ENCODE assay signal across 19 cellular contexts in the genomic region with DNA sequence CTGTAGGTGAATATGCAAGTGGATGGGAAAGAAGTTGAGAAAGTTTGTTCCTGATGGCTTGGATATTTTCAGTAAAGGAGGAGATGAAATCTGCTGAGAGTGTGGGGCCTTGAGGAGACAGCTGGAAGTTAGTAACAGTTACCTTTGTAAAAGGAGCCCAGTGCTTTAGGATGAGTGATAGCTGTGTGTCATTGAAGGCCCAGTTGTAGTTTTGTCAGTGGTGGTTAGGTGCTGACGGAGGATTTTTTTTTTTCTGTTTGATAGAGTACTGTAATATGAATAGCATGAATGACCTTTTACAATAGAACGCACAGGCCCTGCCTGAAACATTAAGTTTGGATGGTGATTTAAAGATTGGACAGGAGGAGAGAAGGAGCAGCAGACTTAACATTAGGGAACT. TPM values are rescaled to one million over a fixed set of nuclear protein-coding genes. Genes with fewer than 3 reads are reported as not detected.
DNase-seq lines count a peak whose midpoint lies in the region; ATAC-seq, FAIRE-seq and TF ChIP-seq lines count a peak whose summit lies in the region.
"Had no signal": no experiment of that assay in that cellular context is flagged by ENCODE, and none has a peak within 500 bp of the region (broad histone marks: within the 10 kb centered on the region; RNA-seq: fewer than 3 reads in every experiment).

No MANE protein-coding gene starts in this region.

- H3K4me2 ChIP-seq in Karpas-422 (ENCODE audit: low read depth, low read length, poor library complexity, severe bottlenecking) (peak overlapping the region; percentile 52), astrocyte (ENCODE audit: low read length) (no peak overlapping the region)
- H3K4me2 ChIP-seq: GM23338 had no signal

- no peak overlapping the region; the same call in 1 of the 2 replicates for H3K27ac ChIP-seq in Karpas-422 (ENCODE audit: low read length)
- no peak overlapping the region for H3K27ac ChIP-seq in astrocyte (ENCODE audit: low read depth, low read length)
- H3K27ac ChIP-seq in endodermal cell (ENCODE audit: low read depth, low read length): no peak overlapping the region
- H3K27ac ChIP-seq: HL-60 had no signal

- H3K4me3 Mint-ChIP-seq in astrocyte (ENCODE audit: unreplicated experiment): no peak overlapping the region
- H3K4me3 Mint-ChIP-seq in stimulated activated naive CD8-positive, alpha-beta T cell treated with anti-CD3 and anti-CD28 coated beads, Interleukin-15, amount 100 ng/mL, for 72 hours: no peak overlapping the region
- H3K4me3 Mint-ChIP-seq in activated T-helper 1 cell treated with anti-CD3 and anti-CD28 coated beads, Interleukin-12 subunit alpha, Interleukin-12 subunit beta, Interleukin-2, Interleukin-4 antibody, amounts not matched to agents 30 ng/mL and 10 ng/mL and 1 ng/mL, durations not matched to agents 14 hours and 24 hours and 36 hours: no peak overlapping the region
- no peak overlapping the region for H3K4me3 Mint-ChIP-seq in endodermal cell
- H3K4me3 Mint-ChIP-seq: GM23338 had no signal

- TF ChIP-seq CTCF in astrocyte (IDR thresholded peaks at IDR 0.05; ENCODE audit: insufficient read depth, low read depth, low read length) (no peak), endodermal cell (conservative IDR thresholded peaks at IDR 0.05) (no peak)

- H3K4me1 ChIP-seq in Karpas-422 (ENCODE audit: low read length): peaks cover 47% of the 10 kb centered on the region
- peaks cover 7% of the 10 kb centered on the region for H3K4me1 ChIP-seq in astrocyte (ENCODE audit: insufficient read depth, low read length)
- H3K4me1 ChIP-seq in endodermal cell (ENCODE audit: control insufficient read depth, insufficient read depth, low read length): no peaks in the 10 kb centered on the region

- intact Hi-C loops in activated T-helper 1 cell treated with anti-CD3 and anti-CD28 coated beads, Interleukin-12 subunit alpha, Interleukin-12 subunit beta, Interleukin-2, Interleukin-4 antibody, amounts not matched to agents 30 ng/mL and 10 ng/mL and 1 ng/mL, durations not matched to agents 14 hours and 24 hours and 36 hours (cut with micrococcal nuclease): no loop called here

- H3K4me3 ChIP-seq in Karpas-422 (ENCODE audit: low read length): no peak overlapping the region
- H3K4me3 ChIP-seq in astrocyte (ENCODE audit: insufficient read depth, low read depth, low read length): no peak overlapping the region
- no peak overlapping the region for H3K4me3 ChIP-seq in endodermal cell (ENCODE audit: low read length)
- H3K4me3 ChIP-seq: A549, GM23338 had no signal

- H3K27ac Mint-ChIP-seq in activated naive CD4-positive, alpha-beta T cell treated with anti-CD3 and anti-CD28 coated beads, Interleukin-2, amount 50 U/mL, for 72 hours: no peak overlapping the region
- H3K27ac Mint-ChIP-seq in astrocyte (ENCODE audit: unreplicated experiment) (no peak overlapping the region), endodermal cell (no peak overlapping the region)
- H3K27ac Mint-ChIP-seq in stimulated activated naive CD8-positive, alpha-beta T cell treated with anti-CD3 and anti-CD28 coated beads, Interleukin-15, amount 100 ng/mL, for 72 hours: no peak overlapping the region
- H3K27ac Mint-ChIP-seq in activated T-helper 1 cell treated with anti-CD3 and anti-CD28 coated beads, Interleukin-12 subunit alpha, Interleukin-12 subunit beta, Interleukin-2, Interleukin-4 antibody, amounts not matched to agents 30 ng/mL and 10 ng/mL and 1 ng/mL, durations not matched to agents 14 hours and 24 hours and 36 hours: no peak overlapping the region
- H3K27ac Mint-ChIP-seq: GM23338 had no signal

- H3K36me3 ChIP-seq in Karpas-422 (ENCODE audit: insufficient read depth, low read length): peaks cover 38% of the 10 kb centered on the region
- H3K36me3 ChIP-seq in astrocyte (ENCODE audit: insufficient read depth, low read length): no peaks in the 10 kb centered on the region
- H3K36me3 ChIP-seq in endodermal cell (ENCODE audit: control insufficient read depth, insufficient read depth, low read length): no peaks in the 10 kb centered on the region

- H3K9me3 ChIP-seq in Karpas-422 (ENCODE audit: low read length) (no peaks in the 10 kb centered on the region), astrocyte (ENCODE audit: insufficient read depth, low read depth, low read length) (no peaks in the 10 kb centered on the region), endodermal cell (ENCODE audit: control insufficient read depth, low read length) (no peaks in the 10 kb centered on the region)
- H3K9me3 ChIP-seq: A549 had no signal

- WGBS in endodermal cell (ENCODE audit: insufficient coverage in 1 of 2, insufficient read length in 1 of 2), 2 experiments: 94 to 97% methylated on average over 2 of the region's 2 CpGs

- H3K9me2 ChIP-seq in Karpas-422 (replicated peaks; ENCODE audit: insufficient read depth, low read length): no peaks in the 10 kb centered on the region

- H3K36me3 Mint-ChIP-seq in activated naive CD4-positive, alpha-beta T cell treated with anti-CD3 and anti-CD28 coated beads, Interleukin-2, amount 50 U/mL, for 72 hours: peaks cover 5 to 16% of the 10 kb centered on the region in 2 donors
- H3K36me3 Mint-ChIP-seq in astrocyte (ENCODE audit: low read depth, unreplicated experiment): no peaks in the 10 kb centered on the region
- H3K36me3 Mint-ChIP-seq in activated T-helper 1 cell treated with anti-CD3 and anti-CD28 coated beads, Interleukin-12 subunit alpha, Interleukin-12 subunit beta, Interleukin-2, Interleukin-4 antibody, amounts not matched to agents 30 ng/mL and 10 ng/mL and 1 ng/mL, durations not matched to agents 14 hours and 24 hours and 36 hours (ENCODE audit: low read depth): peaks cover 13% of the 10 kb centered on the region
- no peaks in the 10 kb centered on the region for H3K36me3 Mint-ChIP-seq in endodermal cell (ENCODE audit: low read depth)

- FAIRE-seq in astrocyte (lab: Jason Lieb, UNC): peak; percentile 17
- FAIRE-seq: A549, HTR-8/SVneo had no signal

- H3K4me1 Mint-ChIP-seq in astrocyte (ENCODE audit: low read depth, unreplicated experiment) (peaks cover 5% of the 10 kb centered on the region), endodermal cell (no peaks in the 10 kb centered on the region)
- H3K4me1 Mint-ChIP-seq in stimulated activated naive CD8-positive, alpha-beta T cell treated with anti-CD3 and anti-CD28 coated beads, Interleukin-15, amount 100 ng/mL, for 72 hours: peaks cover 14% of the 10 kb centered on the region
- peaks cover 17% of the 10 kb centered on the region for H3K4me1 Mint-ChIP-seq in activated T-helper 1 cell treated with anti-CD3 and anti-CD28 coated beads, Interleukin-12 subunit alpha, Interleukin-12 subunit beta, Interleukin-2, Interleukin-4 antibody, amounts not matched to agents 30 ng/mL and 10 ng/mL and 1 ng/mL, durations not matched to agents 14 hours and 24 hours and 36 hours (ENCODE audit: low read depth)
- H3K4me1 Mint-ChIP-seq: GM23338 had no signal

- no peaks in the 10 kb centered on the region for H3K27me3 Mint-ChIP-seq in astrocyte (ENCODE audit: low read depth, unreplicated experiment)
- no peaks in the 10 kb centered on the region for H3K27me3 Mint-ChIP-seq in stimulated activated naive CD8-positive, alpha-beta T cell treated with anti-CD3 and anti-CD28 coated beads, Interleukin-15, amount 100 ng/mL, for 72 hours
- no peaks in the 10 kb centered on the region for H3K27me3 Mint-ChIP-seq in activated T-helper 1 cell treated with anti-CD3 and anti-CD28 coated beads, Interleukin-12 subunit alpha, Interleukin-12 subunit beta, Interleukin-2, Interleukin-4 antibody, amounts not matched to agents 30 ng/mL and 10 ng/mL and 1 ng/mL, durations not matched to agents 14 hours and 24 hours and 36 hours (ENCODE audit: insufficient read depth)
- no peaks in the 10 kb centered on the region for H3K27me3 Mint-ChIP-seq in endodermal cell (ENCODE audit: insufficient read depth)

- H4K20me1 ChIP-seq in Karpas-422 (ENCODE audit: insufficient read depth, low read depth, low read length) (no peaks in the 10 kb centered on the region), astrocyte (ENCODE audit: insufficient read depth, low read length) (no peaks in the 10 kb centered on the region)

- no peak overlapping the region for H2AFZ ChIP-seq in Karpas-422 (ENCODE audit: low read length)
- no peak overlapping the region for H2AFZ ChIP-seq in astrocyte (ENCODE audit: low read depth, low read length)
- H2AFZ ChIP-seq: GM23338 had no signal

- H3K27me3 ChIP-seq in Karpas-422 (ENCODE audit: low read length): no peaks in the 10 kb centered on the region
- H3K27me3 ChIP-seq in astrocyte (ENCODE audit: insufficient read depth, low read length): no peaks in the 10 kb centered on the region
- H3K27me3 ChIP-seq in endodermal cell (ENCODE audit: control insufficient read depth, insufficient read depth, low read length, poor library complexity, severe bottlenecking): no peaks in the 10 kb centered on the region

- ATAC-seq in activated naive CD4-positive, alpha-beta T cell treated with anti-CD3 and anti-CD28 coated beads, Interleukin-2, amount 50 U/mL, for 72 hours: peak; percentile 45 to 82
- ATAC-seq in stimulated activated naive CD8-positive, alpha-beta T cell treated with anti-CD3 and anti-CD28 coated beads, Interleukin-15, amount 100 ng/mL, for 72 hours: peak; percentile 79
- ATAC-seq: A549, GM23338, HCT116 had no signal

- H3K9me3 Mint-ChIP-seq in activated naive CD4-positive, alpha-beta T cell treated with anti-CD3 and anti-CD28 coated beads, Interleukin-2, amount 50 U/mL, for 72 hours: no peaks in the 10 kb centered on the region
- no peaks in the 10 kb centered on the region for H3K9me3 Mint-ChIP-seq in astrocyte (ENCODE audit: unreplicated experiment)
- H3K9me3 Mint-ChIP-seq in stimulated activated naive CD8-positive, alpha-beta T cell treated with anti-CD3 and anti-CD28 coated beads, Interleukin-15, amount 100 ng/mL, for 72 hours: no peaks in the 10 kb centered on the region
- no peaks in the 10 kb centered on the region for H3K9me3 Mint-ChIP-seq in activated T-helper 1 cell treated with anti-CD3 and anti-CD28 coated beads, Interleukin-12 subunit alpha, Interleukin-12 subunit beta, Interleukin-2, Interleukin-4 antibody, amounts not matched to agents 30 ng/mL and 10 ng/mL and 1 ng/mL, durations not matched to agents 14 hours and 24 hours and 36 hours
- no peaks in the 10 kb centered on the region for H3K9me3 Mint-ChIP-seq in endodermal cell
- H3K9me3 Mint-ChIP-seq: GM23338 had no signal

- DNase-seq in activated naive CD4-positive, alpha-beta T cell treated with anti-CD3 and anti-CD28 coated beads, Interleukin-2, amount 50 U/mL, for 72 hours (ENCODE audit: low spot score in 2 of 2): no peak
- no peak for DNase-seq in activated naive CD4-positive, alpha-beta T cell treated with Interleukin-2 at 50 U/mL for 16 hours
- DNase-seq in Karpas-422 (no peak), astrocyte (ENCODE audit: low read depth) (no peak), endodermal cell (no peak)
- no peak for DNase-seq in stimulated activated naive CD8-positive, alpha-beta T cell treated with anti-CD3 and anti-CD28 coated beads, Interleukin-15, amount 100 ng/mL, for 72 hours
- DNase-seq in effector CD8-positive, alpha-beta T cell (lab: John Stamatoyannopoulos, UW): no peak
- DNase-seq in activated T-helper 1 cell treated with anti-CD3 and anti-CD28 coated beads, Interleukin-12 subunit alpha, Interleukin-12 subunit beta, Interleukin-2, Interleukin-4 antibody, amounts not matched to agents 30 ng/mL and 10 ng/mL and 1 ng/mL, durations not matched to agents 14 hours and 24 hours and 36 hours (ENCODE audit: low spot score): no peak
- DNase-seq: MV-4-11, NCI-H1417 treated with DMSO at 0.1 percent for 48 hours, NCI-H1930, NCI-H446, NCI-H69, OCI-M1 had no signal

- peaks cover 94% of the 10 kb centered on the region for H3K79me2 ChIP-seq in Karpas-422 (ENCODE audit: low read length)
- peaks cover 12% of the 10 kb centered on the region for H3K79me2 ChIP-seq in astrocyte (ENCODE audit: insufficient read depth, low read length)

- H3K9ac ChIP-seq in Karpas-422 (ENCODE audit: low read length): 0 out of 2 replicates have a peak overlapping the region, but pooled peaks have one; percentile 1
- no peak overlapping the region for H3K9ac ChIP-seq in astrocyte (ENCODE audit: low read length)
- no peak overlapping the region for H3K9ac ChIP-seq in endodermal cell (ENCODE audit: extremely low read depth, low read length, poor library complexity, severe bottlenecking)

RNA-seq across cellular contexts. Expression of a gene that starts 33.3 kb away (rescaled TPM):
- 10 to 100 TPM; 14.6 to 22.8 TPM for total RNA-seq in activated naive CD4-positive, alpha-beta T cell treated with anti-CD3 and anti-CD28 coated beads, Interleukin-2, amount 50 U/mL, for 72 hours
- total RNA-seq in Karpas-422 (2014; rRNA removed; shearing (Covaris generic); ENCODE audit: low replicate concordance): 30.1 and 48.9 TPM in 2 replicates
- total RNA-seq in astrocyte: 34.1 and 36.9 TPM in 2 replicates
- 43.3 and 45.0 TPM in 2 replicates for total RNA-seq in activated T-helper 1 cell treated with anti-CD3 and anti-CD28 coated beads, Interleukin-12 subunit alpha, Interleukin-12 subunit beta, Interleukin-2, Interleukin-4 antibody, amounts not matched to agents 30 ng/mL and 10 ng/mL and 1 ng/mL, durations not matched to agents 14 hours and 24 hours and 36 hours
- total RNA-seq in endodermal cell: 10 to 100 TPM; 23.8 to 33.8 TPM
- polyA plus RNA-seq in endodermal cell (2013, experiment 1 of 2): 26.5 TPM
- polyA plus RNA-seq in endodermal cell (2013, experiment 2 of 2): 21.1 TPM
